Comparison of ENCODE assay signal across 9 cellular contexts in the genomic region with DNA sequence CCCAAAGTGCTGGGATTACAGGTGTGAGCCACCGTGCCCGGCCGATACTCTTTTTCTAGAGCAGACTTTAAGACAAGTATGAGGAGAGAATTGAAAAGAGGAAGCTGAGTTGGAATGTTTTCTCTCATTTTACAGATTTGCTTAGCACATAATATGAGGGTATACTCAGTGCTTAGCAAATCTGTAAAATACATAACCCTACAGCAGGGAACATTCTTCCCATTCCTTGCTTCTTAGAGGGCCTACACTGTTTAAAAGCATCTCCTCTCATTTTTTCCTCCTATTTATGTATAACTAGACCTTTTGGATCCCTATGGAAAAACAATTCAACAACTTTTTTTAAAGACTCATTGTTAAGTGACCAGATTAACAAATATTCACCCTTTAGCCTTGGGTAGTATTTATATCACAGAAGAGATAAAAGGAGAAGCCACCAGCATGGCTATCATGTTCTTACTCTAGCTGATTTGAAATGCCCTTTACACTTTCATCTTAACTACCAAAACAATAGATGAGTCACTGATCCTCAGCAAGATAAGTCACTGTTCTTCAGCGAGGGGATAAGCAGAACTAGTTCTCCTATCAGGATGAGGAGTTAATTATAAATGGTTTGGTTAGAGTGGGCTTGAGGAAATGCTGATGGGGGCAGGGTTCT. TPM values are rescaled to one million over a fixed set of nuclear protein-coding genes. Genes with fewer than 3 reads are reported as not detected.
DNase-seq lines count a peak whose midpoint lies in the region; ATAC-seq, FAIRE-seq and TF ChIP-seq lines count a peak whose summit lies in the region.
"Had no signal": no experiment of that assay in that cellular context is flagged by ENCODE, and none has a peak within 500 bp of the region (broad histone marks: within the 10 kb centered on the region; RNA-seq: fewer than 3 reads in every experiment).

No MANE protein-coding gene starts in this region.

- no peaks in the 10 kb centered on the region for H3K36me3 ChIP-seq in body of pancreas (replicated peaks in 1 of 2; ENCODE audit: insufficient read depth in 1 of 2, low read depth in 2 of 2)

- H3K4me1 ChIP-seq in body of pancreas: peaks cover 10% of the 10 kb centered on the region

- no peak for TF ChIP-seq POLR2A in NB4 (IDR thresholded peaks at IDR 0.05; ENCODE audit: extremely low read depth, insufficient read length)
- no peak for TF ChIP-seq POLR2A in body of pancreas (IDR thresholded peaks at IDR 0.05)

- no peak for FAIRE-seq in GM19239 (lab: Jason Lieb, UNC)

- H3K27ac Mint-ChIP-seq in nephron progenitor cell: peak overlapping the region; percentile 25
- H3K27ac Mint-ChIP-seq in natural killer cell treated with Interleukin-12 subunit alpha and Interleukin-12 subunit beta and Interleukin-15 and Interleukin-18, amount 100 ng/mL, for 72 hours: no peak overlapping the region

- H3K9me3 Mint-ChIP-seq in nephron progenitor cell: no peaks in the 10 kb centered on the region
- H3K9me3 Mint-ChIP-seq in natural killer cell treated with Interleukin-12 subunit alpha and Interleukin-12 subunit beta and Interleukin-15 and Interleukin-18, amount 100 ng/mL, for 72 hours: no peaks in the 10 kb centered on the region

- no peak overlapping the region for H3K4me3 Mint-ChIP-seq in nephron progenitor cell
- H3K4me3 Mint-ChIP-seq in natural killer cell treated with Interleukin-12 subunit alpha and Interleukin-12 subunit beta and Interleukin-15 and Interleukin-18, amount 100 ng/mL, for 72 hours: no peak overlapping the region

- H3K9me3 ChIP-seq in body of pancreas: no peaks in the 10 kb centered on the region

- peak; percentile 7 for DNase-seq in GDM1 (lab: John Stamatoyannopoulos, UW)
- DNase-seq in NB4 (ENCODE audit: low read depth): peak; percentile 92
- no peak for DNase-seq in body of pancreas
- no peak for DNase-seq in nephron progenitor cell
- DNase-seq in GM19239 (ENCODE audit: insufficient read length, low spot score): no peak
- no peak for DNase-seq in effector CD4-positive, alpha-beta T cell
- no peak for DNase-seq in natural killer cell treated with Interleukin-12 subunit alpha and Interleukin-12 subunit beta and Interleukin-15 and Interleukin-18, amount 100 ng/mL, for 72 hours (ENCODE audit: low spot score)
- DNase-seq: stimulated activated CD4-positive, alpha-beta T cell treated with anti-CD3 and anti-CD28 coated beads, Interleukin-2, amount 100 ng/mL, for 24 hours had no signal

- ATAC-seq in body of pancreas (peak; percentile 33), GM18511 (IDR thresholded peaks at IDR 0.05; ENCODE audit: unreplicated experiment) (no peak)
- no peak for ATAC-seq in natural killer cell treated with Interleukin-12 subunit alpha and Interleukin-12 subunit beta and Interleukin-15 and Interleukin-18, amount 100 ng/mL, for 72 hours

- intact Hi-C loops in body of pancreas (cut with DNase I): no loop called here

- H3K27me3 Mint-ChIP-seq in nephron progenitor cell (ENCODE audit: low read depth, poor library complexity): no peaks in the 10 kb centered on the region
- H3K27me3 Mint-ChIP-seq in natural killer cell treated with Interleukin-12 subunit alpha and Interleukin-12 subunit beta and Interleukin-15 and Interleukin-18, amount 100 ng/mL, for 72 hours: no peaks in the 10 kb centered on the region

- H3K27me3 ChIP-seq in body of pancreas: no peaks in the 10 kb centered on the region

- H3K27ac ChIP-seq in body of pancreas: peak overlapping the region in 1 of 4 donors; percentile 16

- H3K4me1 Mint-ChIP-seq in nephron progenitor cell: peaks cover 5% of the 10 kb centered on the region
- H3K4me1 Mint-ChIP-seq in natural killer cell treated with Interleukin-12 subunit alpha and Interleukin-12 subunit beta and Interleukin-15 and Interleukin-18, amount 100 ng/mL, for 72 hours (ENCODE audit: low read depth in 2 of 2): peaks cover 0 to 11% of the 10 kb centered on the region in 2 donors

- H3K36me3 Mint-ChIP-seq in nephron progenitor cell (ENCODE audit: low read depth): peaks cover 44% of the 10 kb centered on the region
- H3K36me3 Mint-ChIP-seq in natural killer cell treated with Interleukin-12 subunit alpha and Interleukin-12 subunit beta and Interleukin-15 and Interleukin-18, amount 100 ng/mL, for 72 hours: peaks cover 5% of the 10 kb centered on the region

- no peak for TF ChIP-seq CTCF in NB4 (IDR thresholded peaks at IDR 0.05; ENCODE audit: low read depth, low read length)
- TF ChIP-seq CTCF in body of pancreas (IDR thresholded peaks at IDR 0.05): no peak
- TF ChIP-seq CTCF in nephron progenitor cell (IDR thresholded peaks at IDR 0.05): no peak

- WGBS in body of pancreas, 2 donors: 64 to 72% methylated on average over 4 of the region's 4 CpGs

- H3K4me3 ChIP-seq in NB4 (ENCODE audit: low read depth, low read length): no peak overlapping the region
- H3K4me3 ChIP-seq in body of pancreas: no peak overlapping the region

RNA-seq across cellular contexts. Expression of gene ANO6, which starts 23.7 kb away (rescaled TPM):
- 10 to 100 TPM; 24.4 to 28.0 TPM for total RNA-seq in body of pancreas
- total RNA-seq in natural killer cell treated with Interleukin-12 subunit alpha and Interleukin-12 subunit beta and Interleukin-15 and Interleukin-18, amount 100 ng/mL, for 72 hours: 10 to 100 TPM; 35.2 to 55.1 TPM

Comparison
In these comparisons a context has a peak if more than half of its experiments do, and no peak if none do; other contexts are left out.
1. DNase-seq: peak in GDM1 (single experiment) and NB4 (single experiment); none in body of pancreas (0 of 4), nephron progenitor cell (single experiment), GM19239 (single experiment), effector CD4-positive, alpha-beta T cell (single experiment) and natural killer cell treated with Interleukin-12 subunit alpha and Interleukin-12 subunit beta and Interleukin-15 and Interleukin-18, amount 100 ng/mL, for 72 hours (single experiment).